Comparison of ENCODE assay signal across 1 cellular context in genomic region chr4:5018096-5018495, GRCh38.
TF ChIP-seq lines count a peak whose summit lies in the region.

No MANE protein-coding gene starts in this region.

TF ChIP-seq in HCT116, 20 proteins besides CTCF, POLR2A, EP300 and RAD21 (continued from another document):
- TF ChIP-seq ATF3 (IDR thresholded peaks at IDR 0.05) (no peak), SIN3A (IDR thresholded peaks at IDR 0.05; ENCODE audit: low read depth) (no peak), ZNF274 (IDR thresholded peaks at IDR 0.05; ENCODE audit: low read depth, low read length) (no peak), POLR2AphosphoS5 (IDR thresholded peaks at IDR 0.05; ENCODE audit: low read depth, low read length) (no peak)
